1 cellular context compared by ENCODE assay signal in the genomic region with DNA sequence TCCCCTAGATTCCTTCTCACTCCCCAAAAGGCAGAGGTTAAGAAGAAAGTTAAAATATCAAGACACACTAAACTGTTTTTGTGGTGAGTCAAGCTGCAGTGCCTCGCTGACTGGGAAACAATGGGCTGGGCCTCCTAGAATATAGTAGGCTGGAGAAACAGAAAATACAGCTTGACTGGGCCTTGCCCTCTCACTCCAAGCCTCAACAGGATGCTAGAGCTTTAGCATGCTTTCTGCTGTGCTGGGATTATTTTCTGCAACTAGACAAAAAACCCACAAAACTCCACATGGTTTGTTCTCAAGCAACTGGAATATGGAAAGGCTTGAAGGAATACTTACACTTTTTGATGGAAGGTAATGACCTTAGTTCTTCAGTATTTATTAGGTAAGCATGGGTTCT.
TF ChIP-seq lines count a peak whose summit lies in the region.

No MANE protein-coding gene starts in this region.

TF ChIP-seq in HepG2, 621 proteins besides CTCF, POLR2A, EP300 and RAD21 (continued from another document):
- TF ChIP-seq ZNF687 (CRISPR knock-in tag; IDR thresholded peaks at IDR 0.05) (no peak), TRIM22 (IDR thresholded peaks at IDR 0.05) (no peak), ZMAT5 (CRISPR knock-in tag; IDR thresholded peaks at IDR 0.05; ENCODE audit: borderline replicate concordance, low read depth) (no peak), ZNF83 (CRISPR knock-in tag; IDR thresholded peaks at IDR 0.05; ENCODE audit: borderline replicate concordance) (no peak), ZBTB49 (CRISPR knock-in tag; IDR thresholded peaks at IDR 0.05; ENCODE audit: borderline replicate concordance) (no peak)
